Comparison of ENCODE assay signal across 9 cellular contexts in the genomic region with DNA sequence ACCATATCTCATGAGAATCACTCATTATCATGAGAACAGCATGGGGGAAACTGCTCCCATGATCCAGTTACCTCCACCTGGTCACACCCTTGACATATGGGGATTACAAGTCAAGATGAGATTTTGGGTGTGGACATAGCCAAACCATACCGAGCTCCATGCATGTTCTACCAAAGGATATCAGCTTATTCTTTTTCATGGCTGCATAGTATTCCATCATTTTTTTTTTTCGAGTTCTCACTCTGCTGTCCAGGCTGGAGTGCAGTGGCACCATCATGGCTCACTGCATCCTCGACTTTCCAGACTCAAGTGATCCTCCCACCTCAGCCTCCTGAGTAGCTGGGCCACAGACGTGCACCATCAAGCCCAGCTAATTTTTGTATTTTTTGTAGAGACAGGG.
"Had no signal": no experiment of that assay in that cellular context is flagged by ENCODE, and none has a peak within 500 bp of the region (broad histone marks: within the 10 kb centered on the region; RNA-seq: fewer than 3 reads in every experiment).

No MANE protein-coding gene starts in this region.

- ATAC-seq: GM23338, HCT116 had no signal

- H3K4me3 Mint-ChIP-seq: GM23338, H9 had no signal

- H3K9me3 ChIP-seq: HAP-1 had no signal

- H3K27ac ChIP-seq: GM23248 had no signal

- H3K4me3 ChIP-seq: GM23248, GM23338, HAP-1 had no signal

- H3K4me2 ChIP-seq: GM23338 had no signal

- H2AFZ ChIP-seq: GM23248, GM23338 had no signal

- H3K27ac Mint-ChIP-seq: GM23338, H9 had no signal

- H3K9ac ChIP-seq: GM23248 had no signal

- DNase-seq: GM23248, GOT3, H7, H9, HCEC 1CT had no signal

- FAIRE-seq: H54 had no signal

- H3K36me3 ChIP-seq: HAP-1 had no signal

- H3K4me1 ChIP-seq: HAP-1 had no signal
